7 cellular contexts compared by ENCODE assay signal in genomic region chr6:24775520-24776058, GRCh38. TPM values are rescaled to one million over a fixed set of nuclear protein-coding genes. Genes with fewer than 3 reads are reported as not detected.
A peak's percentile ranks its signal among the peaks of the same experiment; 100 is the strongest.
DNase-seq lines count a peak whose midpoint lies in the region; ATAC-seq and TF ChIP-seq lines count a peak whose summit lies in the region.

No MANE protein-coding gene starts in this region.

- no CpG with 5 or more reads among the region's 20 CpGs for WGBS in neuronal stem cell (ENCODE audit: extremely low coverage in 2 of 2, insufficient read length in 2 of 2, insufficient replicate concordance in 1 of 2), 2 donors

- H3K9me3 Mint-ChIP-seq in activated CD4-positive, alpha-beta T cell treated with anti-CD3 and anti-CD28 coated beads, Interleukin-2, amount 10 ng/mL, durations not matched to agents 24 days and 14 days = no peaks in the 10 kb centered on the region

- peak overlapping the region; percentile 9 for H3K27ac ChIP-seq in neuronal stem cell (replicated peaks; ENCODE audit: low read length)

- no peaks in the 10 kb centered on the region for H3K27me3 ChIP-seq in neuronal stem cell (ENCODE audit: control insufficient read depth in 3 of 3, insufficient read depth in 3 of 3, low read depth in 1 of 3, low read length in 3 of 3)

- no peak for DNase-seq in activated CD4-positive, alpha-beta T cell treated with anti-CD3 and anti-CD28 coated beads, Interleukin-2, amount 10 ng/mL, durations not matched to agents 24 days and 14 days
- DNase-seq in erythroblast (lab: John Stamatoyannopoulos, UW) (peak; percentile 64 to 81), neuronal stem cell (ENCODE audit: low spot score) (no peak), HuH-7.5 (ENCODE audit: low spot score) (no peak)

- no peak overlapping the region for H4K8ac ChIP-seq in neuronal stem cell (ENCODE audit: low read depth, low read length)

- peaks cover 37% of the 10 kb centered on the region for H3K4me1 Mint-ChIP-seq in activated CD4-positive, alpha-beta T cell treated with anti-CD3 and anti-CD28 coated beads, Interleukin-2, amount 10 ng/mL, durations not matched to agents 24 days and 14 days

- no peak overlapping the region for H2BK120ac ChIP-seq in neuronal stem cell (ENCODE audit: low read depth, low read length)

- H4K91ac ChIP-seq in neuronal stem cell (ENCODE audit: low read depth, low read length, poor library complexity) = no peak overlapping the region

- H3K4me3 ChIP-seq in neuronal stem cell (ENCODE audit: low read length in 2 of 2) = peak overlapping the region; percentile 71 to 83

- peak overlapping the region; percentile 45 for H3K4me2 ChIP-seq in neuronal stem cell (ENCODE audit: insufficient read depth, low read length, poor library complexity, severe bottlenecking)

- H3K9ac ChIP-seq in neuronal stem cell (ENCODE audit: low read depth, low read length, poor library complexity) = peak overlapping the region; percentile 37

- ATAC-seq in GM18867 (IDR thresholded peaks at IDR 0.05; ENCODE audit: unreplicated experiment) = peak; percentile 7
- peak; percentile 2 for ATAC-seq in HG03342 (IDR thresholded peaks at IDR 0.05; ENCODE audit: unreplicated experiment)
- ATAC-seq in HG02973 (IDR thresholded peaks at IDR 0.05; ENCODE audit: unreplicated experiment) = no peak

- H3K27ac Mint-ChIP-seq in activated CD4-positive, alpha-beta T cell treated with anti-CD3 and anti-CD28 coated beads, Interleukin-2, amount 10 ng/mL, durations not matched to agents 24 days and 14 days = peak overlapping the region; percentile 99

- TF ChIP-seq POLR2A in erythroblast (IDR thresholded peaks at IDR 0.05; ENCODE audit: low read length) = no peak

- no peaks in the 10 kb centered on the region for H3K27me3 Mint-ChIP-seq in activated CD4-positive, alpha-beta T cell treated with anti-CD3 and anti-CD28 coated beads, Interleukin-2, amount 10 ng/mL, durations not matched to agents 24 days and 14 days

- peak overlapping the region; percentile 85 for H2AFZ ChIP-seq in neuronal stem cell (ENCODE audit: low read length)

- no peak overlapping the region for H2BK12ac ChIP-seq in neuronal stem cell (ENCODE audit: low read length)

- H3K23ac ChIP-seq in neuronal stem cell (ENCODE audit: low read depth, low read length, poor library complexity) = no peak overlapping the region

- intact Hi-C loops in activated CD4-positive, alpha-beta T cell treated with anti-CD3 and anti-CD28 coated beads, Interleukin-2, amount 10 ng/mL, durations not matched to agents 24 days and 14 days (cut with micrococcal nuclease) = loop anchor here (1.0 to 5.0 kb wide), 5 partner anchors 13 to 297 kb away; partner anchors contain the start of genes ACOT13, RIPOR2 and TDP2

- H3K14ac ChIP-seq in neuronal stem cell (ENCODE audit: low read length) = no peak overlapping the region

- no peaks in the 10 kb centered on the region for H3K79me1 ChIP-seq in neuronal stem cell (ENCODE audit: low read depth, low read length)

- peak overlapping the region; percentile 99 for H3K4me3 Mint-ChIP-seq in activated CD4-positive, alpha-beta T cell treated with anti-CD3 and anti-CD28 coated beads, Interleukin-2, amount 10 ng/mL, durations not matched to agents 24 days and 14 days

- H3K18ac ChIP-seq in neuronal stem cell (ENCODE audit: low read length) = no peak overlapping the region

- no peak overlapping the region for H2BK15ac ChIP-seq in neuronal stem cell (ENCODE audit: low read length)

- peaks cover 1 to 46% of the 10 kb centered on the region in 2 donors for H3K36me3 ChIP-seq in neuronal stem cell (replicated peaks in 1 of 2; ENCODE audit: control insufficient read depth in 2 of 2, insufficient read depth in 2 of 2, low read length in 2 of 2)

- H3K36me3 Mint-ChIP-seq in activated CD4-positive, alpha-beta T cell treated with anti-CD3 and anti-CD28 coated beads, Interleukin-2, amount 10 ng/mL, durations not matched to agents 24 days and 14 days (ENCODE audit: low read depth) = peaks cover 30% of the 10 kb centered on the region

- H2BK5ac ChIP-seq in neuronal stem cell (ENCODE audit: low read length) = no peak overlapping the region

- peaks cover 6 to 9% of the 10 kb centered on the region in 2 donors for H3K4me1 ChIP-seq in neuronal stem cell (ENCODE audit: control insufficient read depth in 2 of 2, insufficient read depth in 1 of 2, low read depth in 1 of 2, low read length in 2 of 2)

- no peak overlapping the region for H2AK5ac ChIP-seq in neuronal stem cell (ENCODE audit: low read depth, low read length)

- H3K4ac ChIP-seq in neuronal stem cell (ENCODE audit: low read length) = no peak overlapping the region

- H3K9me3 ChIP-seq in neuronal stem cell (replicated peaks in 1 of 2; ENCODE audit: control insufficient read depth in 2 of 2, insufficient read depth in 1 of 2, low read depth in 1 of 2, low read length in 2 of 2) = no peaks in the 10 kb centered on the region

RNA-seq across cellular contexts. Expression of gene GMNN, which starts 0.9 kb away (rescaled TPM):
- total RNA-seq in activated CD4-positive, alpha-beta T cell treated with anti-CD3 and anti-CD28 coated beads, Interleukin-2, amount 10 ng/mL, durations not matched to agents 24 days and 14 days = 71.0 and 76.8 TPM in 2 replicates
- polyA plus RNA-seq in neuronal stem cell (2013, experiment 1 of 2) = 95.7 TPM
- 97.4 TPM for polyA plus RNA-seq in neuronal stem cell (2013, experiment 2 of 2)

RNA-seq across cellular contexts. Expression of gene ARMH2, which starts 23.1 kb away (rescaled TPM):
- 0.30 and 0.31 TPM in 2 replicates for total RNA-seq in activated CD4-positive, alpha-beta T cell treated with anti-CD3 and anti-CD28 coated beads, Interleukin-2, amount 10 ng/mL, durations not matched to agents 24 days and 14 days
- polyA plus RNA-seq in neuronal stem cell (2013, experiment 1 of 2) = not detected
- polyA plus RNA-seq in neuronal stem cell (2013, experiment 2 of 2) = not detected

RNA-seq across cellular contexts. Expression of gene C6orf62, which starts 56.6 kb away (rescaled TPM):
- total RNA-seq in activated CD4-positive, alpha-beta T cell treated with anti-CD3 and anti-CD28 coated beads, Interleukin-2, amount 10 ng/mL, durations not matched to agents 24 days and 14 days = 113 and 118 TPM in 2 replicates
- polyA plus RNA-seq in neuronal stem cell (2013, experiment 1 of 2) = 51.6 TPM
- polyA plus RNA-seq in neuronal stem cell (2013, experiment 2 of 2) = 52.1 TPM

Comparison
In these comparisons a context has a peak if more than half of its experiments do, and no peak if none do; other contexts are left out.
1. DNase-seq: peak in erythroblast (2 of 2); none in activated CD4-positive, alpha-beta T cell treated with anti-CD3 and anti-CD28 coated beads, Interleukin-2, amount 10 ng/mL, durations not matched to agents 24 days and 14 days (single experiment), neuronal stem cell (single experiment) and HuH-7.5 (single experiment).